Comparison of ENCODE assay signal across 10 cellular contexts in genomic region chr19:48815870-48816501, GRCh38. TPM values are rescaled to one million over a fixed set of nuclear protein-coding genes. Genes with fewer than 3 reads are reported as not detected.
DNase-seq lines count a peak whose midpoint lies in the region; ATAC-seq lines count a peak whose summit lies in the region.
"Had no signal": no experiment of that assay in that cellular context is flagged by ENCODE, and none has a peak within 500 bp of the region (broad histone marks: within the 10 kb centered on the region; RNA-seq: fewer than 3 reads in every experiment).

No MANE protein-coding gene starts in this region.

- H2BK120ac ChIP-seq in trophoblast cell (ENCODE audit: insufficient read depth, low read length, poor library complexity) = no peak overlapping the region
- no peak overlapping the region for H2BK120ac ChIP-seq in neuronal stem cell (ENCODE audit: low read depth, low read length)

- H3K9me3 ChIP-seq in trophoblast cell (ENCODE audit: insufficient read depth, low read depth, low read length) (peaks cover 2% of the 10 kb centered on the region), neuronal stem cell (replicated peaks in 1 of 2; ENCODE audit: control insufficient read depth in 2 of 2, insufficient read depth in 1 of 2, low read depth in 1 of 2, low read length in 2 of 2) (no peaks in the 10 kb centered on the region)

- H3K23ac ChIP-seq in trophoblast cell (ENCODE audit: low read length) (no peak overlapping the region), neuronal stem cell (ENCODE audit: low read depth, low read length, poor library complexity) (no peak overlapping the region)

- no peak for ATAC-seq in GM19035 (IDR thresholded peaks at IDR 0.05; ENCODE audit: unreplicated experiment)
- ATAC-seq: sciatic nerve had no signal

- H3K27me3 ChIP-seq in trophoblast cell (ENCODE audit: insufficient read depth, low read length) (no peaks in the 10 kb centered on the region), neuronal stem cell (ENCODE audit: control insufficient read depth in 3 of 3, insufficient read depth in 3 of 3, low read depth in 1 of 3, low read length in 3 of 3) (no peaks in the 10 kb centered on the region)

- no peak overlapping the region for H2AK5ac ChIP-seq in trophoblast cell (ENCODE audit: low read length)
- no peak overlapping the region for H2AK5ac ChIP-seq in neuronal stem cell (ENCODE audit: low read depth, low read length)

- H3K79me2 ChIP-seq in trophoblast cell (ENCODE audit: control insufficient read depth, insufficient read depth, low read length, poor library complexity) = no peaks in the 10 kb centered on the region

- no peak overlapping the region for H3K4ac ChIP-seq in trophoblast cell (ENCODE audit: low read depth, low read length)
- no peak overlapping the region for H3K4ac ChIP-seq in neuronal stem cell (ENCODE audit: low read length)

- H3K14ac ChIP-seq in trophoblast cell (ENCODE audit: low read length) (no peak overlapping the region), neuronal stem cell (ENCODE audit: low read length) (no peak overlapping the region)

- DNase-seq in NCI-H2227 (lab: John Stamatoyannopoulos, UW; ENCODE audit: unreplicated experiment) = peak; percentile 47
- no peak for DNase-seq in NCI-H2227 treated with DMSO at 0.1 percent for 48 hours (lab: John Stamatoyannopoulos, UW)
- peak; percentile 91 for DNase-seq in NCI-H146 (lab: John Stamatoyannopoulos, UW)
- DNase-seq in dermis blood vessel endothelial cell = peak; percentile 25
- peak; percentile 42 to 75 for DNase-seq in trophoblast cell
- DNase-seq in activated gamma-delta T cell treated with Interleukin-2 at 50 U/mL for 16 hours = no peak
- DNase-seq in neuronal stem cell (ENCODE audit: low spot score) = no peak

- H3K4me1 ChIP-seq in trophoblast cell (ENCODE audit: control insufficient read depth in 1 of 2, insufficient read depth in 2 of 2, low read length in 2 of 2) = peaks cover 0 to 8% of the 10 kb centered on the region in 2 experiments
- H3K4me1 ChIP-seq in neuronal stem cell (ENCODE audit: control insufficient read depth in 2 of 2, insufficient read depth in 1 of 2, low read depth in 1 of 2, low read length in 2 of 2) = peaks cover 0 to 7% of the 10 kb centered on the region in 2 donors

- H2BK15ac ChIP-seq in neuronal stem cell (ENCODE audit: low read length) = no peak overlapping the region

- H3K4me3 ChIP-seq in trophoblast cell (ENCODE audit: low read depth, low read length) = no peak overlapping the region
- no peak overlapping the region for H3K4me3 ChIP-seq in neuronal stem cell (ENCODE audit: low read length in 2 of 2)

- H3K9ac ChIP-seq in trophoblast cell (ENCODE audit: low read length) = no peak overlapping the region
- no peak overlapping the region for H3K9ac ChIP-seq in neuronal stem cell (ENCODE audit: low read depth, low read length, poor library complexity)

- H3K79me1 ChIP-seq in trophoblast cell (ENCODE audit: low read length) = no peaks in the 10 kb centered on the region
- H3K79me1 ChIP-seq in neuronal stem cell (ENCODE audit: low read depth, low read length) = no peaks in the 10 kb centered on the region

- H2BK12ac ChIP-seq in trophoblast cell (ENCODE audit: low read length) (no peak overlapping the region), neuronal stem cell (ENCODE audit: low read length) (no peak overlapping the region)

- no peaks in the 10 kb centered on the region for H3K36me3 ChIP-seq in trophoblast cell (ENCODE audit: control insufficient read depth in 1 of 2, insufficient read depth in 2 of 2, low read length in 2 of 2)
- H3K36me3 ChIP-seq in neuronal stem cell (replicated peaks in 1 of 2; ENCODE audit: control insufficient read depth in 2 of 2, insufficient read depth in 2 of 2, low read length in 2 of 2) = peaks cover 0 to 2% of the 10 kb centered on the region in 2 donors

- no peak overlapping the region for H4K8ac ChIP-seq in trophoblast cell (ENCODE audit: low read depth, low read length)
- no peak overlapping the region for H4K8ac ChIP-seq in neuronal stem cell (ENCODE audit: low read depth, low read length)

- H3K18ac ChIP-seq in trophoblast cell (ENCODE audit: low read length) (no peak overlapping the region), neuronal stem cell (ENCODE audit: low read length) (no peak overlapping the region)

- H2AFZ ChIP-seq in trophoblast cell (ENCODE audit: insufficient read depth, low read length, poor library complexity) (no peak overlapping the region), neuronal stem cell (ENCODE audit: low read length) (no peak overlapping the region)

- no peak overlapping the region for H3K27ac ChIP-seq in trophoblast cell (ENCODE audit: low read depth, low read length)
- no peak overlapping the region for H3K27ac ChIP-seq in neuronal stem cell (replicated peaks; ENCODE audit: low read length)
- H3K27ac ChIP-seq: epithelial cell of prostate had no signal

- WGBS in trophoblast cell (ENCODE audit: extremely low coverage, insufficient coverage, insufficient read length) = no CpG with 5 or more reads among the region's 14 CpGs
- WGBS in neuronal stem cell (ENCODE audit: extremely low coverage in 2 of 2, insufficient read length in 2 of 2, insufficient replicate concordance in 1 of 2), 2 donors = no CpG with 5 or more reads among the region's 14 CpGs

- H3K4me2 ChIP-seq in trophoblast cell (ENCODE audit: low read length) (no peak overlapping the region), neuronal stem cell (ENCODE audit: insufficient read depth, low read length, poor library complexity, severe bottlenecking) (no peak overlapping the region)

- H4K12ac ChIP-seq in trophoblast cell (ENCODE audit: low read depth, low read length) = no peak overlapping the region

- H2BK5ac ChIP-seq in trophoblast cell (ENCODE audit: low read depth, low read length, poor library complexity) (no peak overlapping the region), neuronal stem cell (ENCODE audit: low read length) (no peak overlapping the region)

- H4K91ac ChIP-seq in trophoblast cell (ENCODE audit: low read depth, low read length) = no peak overlapping the region
- H4K91ac ChIP-seq in neuronal stem cell (ENCODE audit: low read depth, low read length, poor library complexity) = no peak overlapping the region

RNA-seq across cellular contexts. Expression of gene BCAT2, which starts 5.2 kb away (rescaled TPM):
- total RNA-seq in dermis blood vessel endothelial cell = 40.7 and 56.7 TPM in 2 replicates
- 13.9 and 14.9 TPM in 2 replicates for polyA plus RNA-seq in trophoblast cell (2013)
- polyA plus RNA-seq in neuronal stem cell (2013, experiment 1 of 2) = 49.0 TPM
- 48.6 TPM for polyA plus RNA-seq in neuronal stem cell (2013, experiment 2 of 2)

RNA-seq across cellular contexts. Expression of gene HSD17B14, which starts 20.3 kb away (rescaled TPM):
- total RNA-seq in dermis blood vessel endothelial cell = 1.5 and 8.0 TPM in 2 replicates
- 22.2 and 25.7 TPM in 2 replicates for polyA plus RNA-seq in trophoblast cell (2013)
- 24.4 TPM for polyA plus RNA-seq in neuronal stem cell (2013, experiment 1 of 2)
- 24.3 TPM for polyA plus RNA-seq in neuronal stem cell (2013, experiment 2 of 2)

RNA-seq across cellular contexts. Expression of gene PLEKHA4, which starts 52.4 kb away (rescaled TPM):
- 2.6 and 6.5 TPM in 2 replicates for total RNA-seq in dermis blood vessel endothelial cell
- 2.9 and 3.3 TPM in 2 replicates for polyA plus RNA-seq in trophoblast cell (2013)
- polyA plus RNA-seq in neuronal stem cell (2013, experiment 1 of 2) = 19.9 TPM
- 19.6 TPM for polyA plus RNA-seq in neuronal stem cell (2013, experiment 2 of 2)

RNA-seq across cellular contexts. Expression of gene PPP1R15A, which starts 56.2 kb away (rescaled TPM):
- 39.2 and 59.6 TPM in 2 replicates for total RNA-seq in dermis blood vessel endothelial cell
- 46.6 and 49.6 TPM in 2 replicates for polyA plus RNA-seq in trophoblast cell (2013)
- 21.2 TPM for polyA plus RNA-seq in neuronal stem cell (2013, experiment 1 of 2)
- polyA plus RNA-seq in neuronal stem cell (2013, experiment 2 of 2) = 21.1 TPM

Comparison
In these comparisons a context has a peak if more than half of its experiments do, and no peak if none do; other contexts are left out.
1. DNase-seq: peak in NCI-H2227 (single experiment), NCI-H146 (single experiment), dermis blood vessel endothelial cell (single experiment) and trophoblast cell (2 of 2); none in NCI-H2227 treated with DMSO at 0.1 percent for 48 hours (single experiment), activated gamma-delta T cell treated with Interleukin-2 at 50 U/mL for 16 hours (single experiment) and neuronal stem cell (single experiment).